In the genomic region with DNA sequence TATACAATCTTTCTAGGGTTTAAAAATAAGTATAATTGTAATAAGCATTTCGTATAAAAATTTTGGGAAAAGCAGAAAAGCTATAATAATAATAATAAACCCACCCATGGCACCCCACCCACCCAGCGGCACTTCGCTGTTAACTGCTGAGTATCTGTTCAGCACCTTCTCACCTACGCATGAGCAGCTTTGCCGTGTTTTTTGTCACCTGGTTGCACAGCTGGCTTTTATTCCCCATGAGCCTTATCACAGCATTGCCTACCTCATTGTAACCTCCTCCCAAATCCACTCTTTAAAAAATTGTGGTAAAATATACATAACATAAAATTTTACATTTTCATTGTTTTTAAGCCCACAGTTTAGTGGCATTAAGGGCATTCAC, we compare ENCODE assay signal across 12 cellular contexts. TPM values are rescaled to one million over a fixed set of nuclear protein-coding genes. Genes with fewer than 3 reads are reported as not detected.
A peak's percentile ranks its signal among the peaks of the same experiment; 100 is the strongest.
DNase-seq lines count a peak whose midpoint lies in the region; ATAC-seq lines count a peak whose summit lies in the region.
"Had no signal": no experiment of that assay in that cellular context is flagged by ENCODE, and none has a peak within 500 bp of the region (broad histone marks: within the 10 kb centered on the region; RNA-seq: fewer than 3 reads in every experiment).

No MANE protein-coding gene starts in this region.

- no peak overlapping the region for H3K27ac Mint-ChIP-seq in stimulated activated memory B cell treated with anti-CD40 and anti-IgM and Interleukin-4, amounts not matched to agents 10 μg/mL and 1 μg/mL and 100 μg/mL, for 72 hours
- H3K27ac Mint-ChIP-seq: activated naive CD8-positive, alpha-beta T cell treated with anti-CD3 and anti-CD28 coated beads for 36 hours; CD4-positive, CD25-positive, alpha-beta regulatory T cell had no signal

- no peak overlapping the region for H3K4me3 Mint-ChIP-seq in stimulated activated memory B cell treated with anti-CD40 and anti-IgM and Interleukin-4, amounts not matched to agents 10 μg/mL and 1 μg/mL and 100 μg/mL, for 72 hours
- H3K4me3 Mint-ChIP-seq: activated naive CD8-positive, alpha-beta T cell treated with anti-CD3 and anti-CD28 coated beads for 36 hours; CD4-positive, CD25-positive, alpha-beta regulatory T cell had no signal

- no peak overlapping the region for H3K4me3 ChIP-seq in SJCRH30

- peaks cover 27% of the 10 kb centered on the region for H3K27me3 Mint-ChIP-seq in stimulated activated memory B cell treated with anti-CD40 and anti-IgM and Interleukin-4, amounts not matched to agents 10 μg/mL and 1 μg/mL and 100 μg/mL, for 72 hours
- H3K27me3 Mint-ChIP-seq: CD4-positive, CD25-positive, alpha-beta regulatory T cell had no signal

- H3K9me3 ChIP-seq in SJCRH30 (replicated peaks): no peaks in the 10 kb centered on the region

- H3K4me1 Mint-ChIP-seq in stimulated activated memory B cell treated with anti-CD40 and anti-IgM and Interleukin-4, amounts not matched to agents 10 μg/mL and 1 μg/mL and 100 μg/mL, for 72 hours: peaks cover 7% of the 10 kb centered on the region
- H3K4me1 Mint-ChIP-seq: activated naive CD8-positive, alpha-beta T cell treated with anti-CD3 and anti-CD28 coated beads for 36 hours; CD4-positive, CD25-positive, alpha-beta regulatory T cell had no signal

- no peaks in the 10 kb centered on the region for H3K27me3 ChIP-seq in SJCRH30

- H3K4me1 ChIP-seq in SJCRH30: no peaks in the 10 kb centered on the region

- ATAC-seq in GM18873 (IDR thresholded peaks at IDR 0.05; ENCODE audit: low FRiP score, unreplicated experiment): peak; percentile 44
- ATAC-seq in GM21619 (IDR thresholded peaks at IDR 0.05; ENCODE audit: unreplicated experiment): peak; percentile 44
- ATAC-seq in HG03175 (IDR thresholded peaks at IDR 0.05; ENCODE audit: unreplicated experiment): peak; percentile 59
- ATAC-seq in stimulated activated memory B cell treated with anti-CD40 and anti-IgM and Interleukin-4, amounts not matched to agents 10 μg/mL and 1 μg/mL and 100 μg/mL, for 72 hours: peak; percentile 58
- ATAC-seq: esophagus mucosa had no signal

- DNase-seq in DMS153 treated with DMSO at 0.1 percent for 48 hours (lab: John Stamatoyannopoulos, UW; ENCODE audit: unreplicated experiment) (no peak), NCI-H1436 (lab: John Stamatoyannopoulos, UW) (no peak), SJCRH30 (no peak)
- DNase-seq: activated naive CD8-positive, alpha-beta T cell treated with anti-CD3 and anti-CD28 coated beads for 36 hours; CD4-positive, CD25-positive, alpha-beta regulatory T cell; NCI-H146 had no signal

- H3K9me3 Mint-ChIP-seq in stimulated activated memory B cell treated with anti-CD40 and anti-IgM and Interleukin-4, amounts not matched to agents 10 μg/mL and 1 μg/mL and 100 μg/mL, for 72 hours: peaks cover 3% of the 10 kb centered on the region
- H3K9me3 Mint-ChIP-seq: activated naive CD8-positive, alpha-beta T cell treated with anti-CD3 and anti-CD28 coated beads for 36 hours had no signal

- no peaks in the 10 kb centered on the region for H3K36me3 Mint-ChIP-seq in stimulated activated memory B cell treated with anti-CD40 and anti-IgM and Interleukin-4, amounts not matched to agents 10 μg/mL and 1 μg/mL and 100 μg/mL, for 72 hours
- H3K36me3 Mint-ChIP-seq: CD4-positive, CD25-positive, alpha-beta regulatory T cell had no signal

- H3K27ac ChIP-seq in SJCRH30: no peak overlapping the region

- H3K36me3 ChIP-seq in SJCRH30: no peaks in the 10 kb centered on the region

RNA-seq across cellular contexts. Expression of a gene that starts 34.7 kb away (rescaled TPM):
- 0.08 and 0.10 TPM in 2 replicates for total RNA-seq in SJCRH30 (2014; rRNA removed; shearing (Covaris generic))
- total RNA-seq: CD4-positive, CD25-positive, alpha-beta regulatory T cell; esophagus mucosa; SK-MEL-5 had no signal
